21 cellular contexts compared by ENCODE assay signal in the genomic region with DNA sequence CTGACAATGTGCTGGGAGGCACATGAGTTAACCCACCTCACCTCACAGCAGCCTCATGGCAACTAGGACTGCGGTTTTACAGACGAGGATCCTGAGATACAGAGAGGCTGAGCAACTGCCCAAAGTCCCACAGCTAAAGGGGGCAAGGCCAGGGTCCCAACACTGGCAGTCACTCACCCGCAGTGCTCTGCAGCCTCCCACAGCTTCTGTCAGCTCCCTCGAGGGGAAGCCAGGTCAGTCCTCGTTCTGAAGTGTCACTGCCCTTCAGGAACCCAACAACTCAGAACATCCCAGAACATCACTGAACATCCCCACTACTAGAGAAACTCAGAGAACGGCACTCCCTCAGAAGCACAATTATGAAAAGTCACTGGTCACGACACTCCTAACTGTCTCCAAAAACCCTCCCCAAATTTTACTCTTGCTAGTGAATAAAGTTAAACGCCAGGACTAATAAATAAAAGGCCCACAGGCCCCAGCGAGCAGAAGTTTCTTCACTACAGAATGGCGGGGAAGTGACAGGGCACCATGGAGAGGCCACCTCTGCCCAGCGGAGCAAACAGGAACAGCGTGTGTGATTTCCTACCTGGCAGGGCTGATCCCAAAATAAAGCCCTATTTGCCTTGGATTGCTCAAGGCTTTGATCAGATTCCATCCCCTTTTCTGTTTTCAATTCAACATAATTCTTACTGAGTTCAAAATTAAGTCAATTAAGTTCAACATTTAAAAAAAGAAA.
"Had no signal": no experiment of that assay in that cellular context is flagged by ENCODE, and none has a peak within 500 bp of the region (broad histone marks: within the 10 kb centered on the region; RNA-seq: fewer than 3 reads in every experiment).

No MANE protein-coding gene starts in this region.

- H3K27ac ChIP-seq: hepatocyte, lower lobe of right lung, thyroid gland had no signal

- H3K36me3 ChIP-seq: left ventricle myocardium inferior, lower lobe of right lung, pancreas, right atrium auricular region, thyroid gland had no signal

- H3K9me3 ChIP-seq: gastroesophageal sphincter, heart left ventricle, left ventricle myocardium inferior, lower lobe of right lung, pancreas, right atrium auricular region, thyroid gland had no signal

- H3K4me1 Mint-ChIP-seq: stimulated activated naive CD8-positive, alpha-beta T cell treated with anti-CD3 and anti-CD28 coated beads, Interleukin-15, amount 100 ng/mL, for 72 hours had no signal

- H3K27ac Mint-ChIP-seq: effector memory CD8-positive, alpha-beta T cell; naive thymus-derived CD8-positive, alpha-beta T cell; stimulated activated naive CD8-positive, alpha-beta T cell treated with anti-CD3 and anti-CD28 coated beads, Interleukin-15, amount 100 ng/mL, for 72 hours had no signal

- H3K4me3 ChIP-seq: gastroesophageal sphincter, heart left ventricle, hepatocyte, left ventricle myocardium inferior, lower lobe of right lung, pancreas, right atrium auricular region, thyroid gland had no signal

- DNase-seq: cerebellar nuclear complex; cortex of kidney; effector memory CD8-positive, alpha-beta T cell; erythroblast; foreskin fibroblast; heart left ventricle; kidney; left ventricle myocardium inferior; lower lobe of right lung; naive thymus-derived CD8-positive, alpha-beta T cell; occipital lobe; pancreas; small intestine; stimulated activated CD4-positive, alpha-beta T cell treated with anti-CD3 and anti-CD28 coated beads, Interleukin-15, amount 100 ng/mL, for 24 hours; stimulated activated CD4-positive, alpha-beta T cell treated with anti-CD3 and anti-CD28 coated beads, Interleukin-2, amount 100 ng/mL, for 48 hours; stimulated activated naive CD4-positive, alpha-beta T cell; stimulated activated naive CD8-positive, alpha-beta T cell treated with anti-CD3 and anti-CD28 coated beads, Interleukin-15, amount 100 ng/mL, for 72 hours; thyroid gland had no signal

- H3K27me3 ChIP-seq: gastroesophageal sphincter, heart left ventricle, hepatocyte, pancreas, right atrium auricular region, thyroid gland had no signal

- ATAC-seq: effector memory CD8-positive, alpha-beta T cell; gastroesophageal sphincter; heart left ventricle; lower lobe of right lung; naive thymus-derived CD8-positive, alpha-beta T cell; stimulated activated naive CD8-positive, alpha-beta T cell treated with anti-CD3 and anti-CD28 coated beads, Interleukin-15, amount 100 ng/mL, for 72 hours had no signal

- H3K36me3 Mint-ChIP-seq: naive thymus-derived CD8-positive, alpha-beta T cell had no signal

- H3K4me3 Mint-ChIP-seq: effector memory CD8-positive, alpha-beta T cell; naive thymus-derived CD8-positive, alpha-beta T cell; stimulated activated naive CD8-positive, alpha-beta T cell treated with anti-CD3 and anti-CD28 coated beads, Interleukin-15, amount 100 ng/mL, for 72 hours had no signal

- H3K9me3 Mint-ChIP-seq: effector memory CD8-positive, alpha-beta T cell; naive thymus-derived CD8-positive, alpha-beta T cell; stimulated activated naive CD8-positive, alpha-beta T cell treated with anti-CD3 and anti-CD28 coated beads, Interleukin-15, amount 100 ng/mL, for 72 hours had no signal

- H3K27me3 Mint-ChIP-seq: effector memory CD8-positive, alpha-beta T cell; naive thymus-derived CD8-positive, alpha-beta T cell; stimulated activated naive CD8-positive, alpha-beta T cell treated with anti-CD3 and anti-CD28 coated beads, Interleukin-15, amount 100 ng/mL, for 72 hours had no signal

- H3K4me1 ChIP-seq: pancreas had no signal
